Comparison of ENCODE assay signal across 8 cellular contexts in the genomic region with DNA sequence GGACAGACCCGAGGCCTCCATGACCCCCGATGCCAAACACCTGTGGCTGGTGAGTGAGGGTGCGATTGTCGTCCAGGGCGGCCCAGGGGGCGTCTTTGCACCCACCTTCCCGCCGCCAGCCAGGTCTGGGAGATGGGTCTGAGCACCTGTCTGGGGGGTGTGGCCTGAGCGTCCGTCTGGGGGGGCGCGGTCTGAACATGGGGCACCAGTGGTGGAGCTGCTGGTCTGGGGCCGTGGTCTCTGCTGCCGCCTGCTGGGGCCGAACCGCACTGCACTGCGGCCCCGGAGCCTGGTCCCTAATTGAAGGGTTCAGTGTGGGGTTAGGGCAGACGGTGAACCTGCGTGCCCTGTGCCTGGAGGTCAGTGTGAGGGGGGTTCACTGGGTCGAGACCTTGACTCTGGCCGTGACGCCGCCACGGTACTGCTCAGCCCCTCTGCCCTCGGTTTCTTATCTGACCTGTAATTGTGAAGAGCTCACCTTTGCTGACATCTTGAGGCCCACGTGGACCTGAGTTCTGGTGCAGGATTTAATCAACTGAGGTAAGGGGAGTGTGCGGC. TPM values are rescaled to one million over a fixed set of nuclear protein-coding genes. Genes with fewer than 3 reads are reported as not detected.
DNase-seq lines count a peak whose midpoint lies in the region; ATAC-seq and TF ChIP-seq lines count a peak whose summit lies in the region.

No MANE protein-coding gene starts in this region.

- H3K36me3 ChIP-seq in fibroblast of lung (ENCODE audit: control insufficient read depth, insufficient read depth, low read length) (no peaks in the 10 kb centered on the region), tibial nerve (no peaks in the 10 kb centered on the region)

- H3K4me2 ChIP-seq in fibroblast of lung (ENCODE audit: extremely low read depth, insufficient read depth, low read length) = no peak overlapping the region

- ATAC-seq in omental fat pad (ENCODE audit: low FRiP score) (peak; percentile 81), GM19395 (IDR thresholded peaks at IDR 0.05; ENCODE audit: unreplicated experiment) (no peak)

- H3K27me3 Mint-ChIP-seq in activated T-cell treated with anti-CD3 and anti-CD28 coated beads, Interleukin-2, amount 50 U/mL, for 24 hours = no peaks in the 10 kb centered on the region

- no peak overlapping the region for H3K27ac Mint-ChIP-seq in activated T-cell treated with anti-CD3 and anti-CD28 coated beads, Interleukin-2, amount 50 U/mL, for 24 hours

- no peak overlapping the region for H3K27ac ChIP-seq in fibroblast of lung (ENCODE audit: insufficient read depth, low read length)
- H3K27ac ChIP-seq in tibial nerve = no peak overlapping the region

- WGBS in tibial nerve, 2 donors = 23 to 29% methylated on average over 22 to 28 of the region's 28 CpGs

- DNase-seq in Ammon's horn (ENCODE audit: low spot score) (peak; percentile 54), H4 (ENCODE audit: low spot score) (peak; percentile 51), fibroblast of lung (ENCODE audit: low read depth in 2 of 2) (peak; percentile 10 to 27), omental fat pad (ENCODE audit: low spot score) (peak; percentile 53), tibial nerve (ENCODE audit: low spot score in 2 of 2) (peak; percentile 29 to 57)
- DNase-seq in activated T-cell treated with anti-CD3 and anti-CD28 coated beads, Interleukin-2, amount 50 U/mL, for 24 hours = peak; percentile 90

- TF ChIP-seq CTCF in fibroblast of lung (conservative IDR thresholded peaks at IDR 0.05 in 1 of 2, IDR thresholded peaks at IDR 0.05 in 1 of 2; ENCODE audit: low read depth in 1 of 2, low read length in 2 of 2) (peak; percentile 93), omental fat pad (IDR thresholded peaks at IDR 0.05) (peak in 1 of 3 donors; percentile 80), tibial nerve (IDR thresholded peaks at IDR 0.05) (peak; percentile 93 to 97 (median 94))

- H3K4me3 ChIP-seq in fibroblast of lung (replicated peaks in 1 of 4; ENCODE audit: control extremely low read depth in 1 of 4, insufficient read depth in 1 of 4, low read depth in 3 of 4, low read length in 4 of 4) (no peak overlapping the region), tibial nerve (no peak overlapping the region)

- H3K79me2 ChIP-seq in fibroblast of lung (ENCODE audit: control insufficient read depth, insufficient read depth, low read length) = no peaks in the 10 kb centered on the region

- H3K27me3 ChIP-seq in fibroblast of lung (ENCODE audit: control insufficient read depth, insufficient read depth, low read length) (no peaks in the 10 kb centered on the region), tibial nerve (no peaks in the 10 kb centered on the region)

- no peaks in the 10 kb centered on the region for H3K9me3 Mint-ChIP-seq in activated T-cell treated with anti-CD3 and anti-CD28 coated beads, Interleukin-2, amount 50 U/mL, for 24 hours

- no peaks in the 10 kb centered on the region for H4K20me1 ChIP-seq in fibroblast of lung (ENCODE audit: control insufficient read depth, extremely low read depth, insufficient read depth, low read length)

- no peak for TF ChIP-seq POLR2A in tibial nerve (IDR thresholded peaks at IDR 0.05)

- no peaks in the 10 kb centered on the region for H3K4me1 ChIP-seq in fibroblast of lung (ENCODE audit: control insufficient read depth, extremely low read depth, insufficient read depth, low read length)
- peaks cover 0 to 17% (median 11%) of the 10 kb centered on the region in 4 donors for H3K4me1 ChIP-seq in tibial nerve

- no peak overlapping the region for H2AFZ ChIP-seq in fibroblast of lung (ENCODE audit: low read length)

- no peak overlapping the region for H3K9ac ChIP-seq in fibroblast of lung (ENCODE audit: insufficient read depth, low read length)

- peaks cover 35% of the 10 kb centered on the region for H3K4me1 Mint-ChIP-seq in activated T-cell treated with anti-CD3 and anti-CD28 coated beads, Interleukin-2, amount 50 U/mL, for 24 hours (ENCODE audit: low read depth)

- H3K9me3 ChIP-seq in fibroblast of lung (ENCODE audit: control insufficient read depth, insufficient read depth, low read depth, low read length) (no peaks in the 10 kb centered on the region), tibial nerve (no peaks in the 10 kb centered on the region)

- no peaks in the 10 kb centered on the region for H3K36me3 Mint-ChIP-seq in activated T-cell treated with anti-CD3 and anti-CD28 coated beads, Interleukin-2, amount 50 U/mL, for 24 hours (ENCODE audit: low read depth)

- no peak overlapping the region for H3K4me3 Mint-ChIP-seq in activated T-cell treated with anti-CD3 and anti-CD28 coated beads, Interleukin-2, amount 50 U/mL, for 24 hours

- TF ChIP-seq EP300 in tibial nerve (IDR thresholded peaks at IDR 0.05) = no peak

TF ChIP-seq in PFSK-1, 5 proteins besides CTCF, POLR2A, EP300 and RAD21:
- TF ChIP-seq, protein P1, sequence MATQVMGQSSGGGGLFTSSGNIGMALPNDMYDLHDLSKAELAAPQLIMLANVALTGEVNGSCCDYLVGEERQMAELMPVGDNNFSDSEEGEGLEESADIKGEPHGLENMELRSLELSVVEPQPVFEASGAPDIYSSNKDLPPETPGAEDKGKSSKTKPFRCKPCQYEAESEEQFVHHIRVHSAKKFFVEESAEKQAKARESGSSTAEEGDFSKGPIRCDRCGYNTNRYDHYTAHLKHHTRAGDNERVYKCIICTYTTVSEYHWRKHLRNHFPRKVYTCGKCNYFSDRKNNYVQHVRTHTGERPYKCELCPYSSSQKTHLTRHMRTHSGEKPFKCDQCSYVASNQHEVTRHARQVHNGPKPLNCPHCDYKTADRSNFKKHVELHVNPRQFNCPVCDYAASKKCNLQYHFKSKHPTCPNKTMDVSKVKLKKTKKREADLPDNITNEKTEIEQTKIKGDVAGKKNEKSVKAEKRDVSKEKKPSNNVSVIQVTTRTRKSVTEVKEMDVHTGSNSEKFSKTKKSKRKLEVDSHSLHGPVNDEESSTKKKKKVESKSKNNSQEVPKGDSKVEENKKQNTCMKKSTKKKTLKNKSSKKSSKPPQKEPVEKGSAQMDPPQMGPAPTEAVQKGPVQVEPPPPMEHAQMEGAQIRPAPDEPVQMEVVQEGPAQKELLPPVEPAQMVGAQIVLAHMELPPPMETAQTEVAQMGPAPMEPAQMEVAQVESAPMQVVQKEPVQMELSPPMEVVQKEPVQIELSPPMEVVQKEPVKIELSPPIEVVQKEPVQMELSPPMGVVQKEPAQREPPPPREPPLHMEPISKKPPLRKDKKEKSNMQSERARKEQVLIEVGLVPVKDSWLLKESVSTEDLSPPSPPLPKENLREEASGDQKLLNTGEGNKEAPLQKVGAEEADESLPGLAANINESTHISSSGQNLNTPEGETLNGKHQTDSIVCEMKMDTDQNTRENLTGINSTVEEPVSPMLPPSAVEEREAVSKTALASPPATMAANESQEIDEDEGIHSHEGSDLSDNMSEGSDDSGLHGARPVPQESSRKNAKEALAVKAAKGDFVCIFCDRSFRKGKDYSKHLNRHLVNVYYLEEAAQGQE (IDR thresholded peaks at IDR 0.05; ENCODE audit: insufficient read depth in 1 of 2, low read depth in 2 of 2, low read length in 2 of 2) = no peak
- TF ChIP-seq FOXP2 (optimal IDR thresholded peaks at IDR 0.05; ENCODE audit: borderline replicate concordance, extremely low read depth, extremely low read length, insufficient read depth) = peak; percentile 57
- no peak for TF ChIP-seq TAF1 (IDR thresholded peaks at IDR 0.05; ENCODE audit: borderline replicate concordance, insufficient read depth, low read length)
- no peak for TF ChIP-seq POLR2AphosphoS5 (IDR thresholded peaks at IDR 0.05; ENCODE audit: low read depth, low read length)

RNA-seq across cellular contexts. Expression of a gene that starts 12.6 kb away (rescaled TPM):
- 95.7 and 97.1 TPM in 2 replicates for total RNA-seq in H4 (2014; rRNA removed; shearing (Covaris generic))
- polyA plus RNA-seq in PFSK-1 (2012; ENCODE audit: insufficient read length, low read depth) = 220 TPM
- 171 and 176 TPM in 2 replicates for total RNA-seq in fibroblast of lung
- 150 and 158 TPM in 2 replicates for polyA plus RNA-seq in fibroblast of lung
- 174 and 189 TPM in 2 replicates for polyA plus RNA-seq in fibroblast of lung (2012)
- 168 and 191 TPM in 2 replicates for polyA minus RNA-seq in fibroblast of lung (ENCODE audit: low replicate concordance)
- 100 to 1,000 TPM; 123 to 202 (median 160) TPM for total RNA-seq in omental fat pad
- 100 to 1,000 TPM; 181 to 350 (median 290) TPM for total RNA-seq in tibial nerve

RNA-seq across cellular contexts. Expression of a gene that starts 32.6 kb away (rescaled TPM):
- 4.6 and 5.0 TPM in 2 replicates for total RNA-seq in H4 (2014; rRNA removed; shearing (Covaris generic))
- 25.1 TPM for polyA plus RNA-seq in PFSK-1 (2012; ENCODE audit: insufficient read length, low read depth)
- total RNA-seq in fibroblast of lung (2.6 and 3.8 TPM in 2 replicates), omental fat pad (1 to 10 TPM; 2.4 to 4.8 (median 3.2) TPM), tibial nerve (1 to 10 TPM in 3 of 4 donors, not detected in 1; 1.1 to 7.2 (median 3.1) TPM)
- 0.59 and 1.8 TPM in 2 replicates for polyA plus RNA-seq in fibroblast of lung
- polyA plus RNA-seq in fibroblast of lung (2012) = 0.82 and 1.9 TPM in 2 replicates
- polyA minus RNA-seq in fibroblast of lung (ENCODE audit: low replicate concordance) = 0.59 and 1.8 TPM in 2 replicates

RNA-seq across cellular contexts. Expression of a gene that starts 44.4 kb away (rescaled TPM):
- 18.8 and 23.4 TPM in 2 replicates for total RNA-seq in H4 (2014; rRNA removed; shearing (Covaris generic))
- 23.9 TPM for polyA plus RNA-seq in PFSK-1 (2012; ENCODE audit: insufficient read length, low read depth)
- total RNA-seq in fibroblast of lung (1.8 and 5.1 TPM in 2 replicates), omental fat pad (1 to 10 TPM; 2.9 to 4.4 (median 3.8) TPM), tibial nerve (1 to 10 TPM in 3 of 4 donors, under 1 TPM in 1; 0.98 to 7.8 (median 1.6) TPM)
- 6.9 and 26.1 TPM in 2 replicates for polyA plus RNA-seq in fibroblast of lung
- polyA plus RNA-seq in fibroblast of lung (2012) = 5.6 and 15.4 TPM in 2 replicates
- 56.7 and 80.0 TPM in 2 replicates for polyA minus RNA-seq in fibroblast of lung (ENCODE audit: low replicate concordance)

RNA-seq across cellular contexts. Expression of a gene that starts 57.8 kb away (rescaled TPM):
- total RNA-seq in H4 (2014; rRNA removed; shearing (Covaris generic)) = 1.1 and 1.8 TPM in 2 replicates
- 6.8 TPM for polyA plus RNA-seq in PFSK-1 (2012; ENCODE audit: insufficient read length, low read depth)
- total RNA-seq in fibroblast of lung (3.1 and 4.3 TPM in 2 replicates), omental fat pad (1 to 10 TPM; 2.5 to 7.4 (median 6.0) TPM), tibial nerve (10 to 100 TPM in 1 of 4 donors, 1 to 10 TPM in 3; 3.3 to 15.7 (median 6.9) TPM)
- 2.9 and 3.0 TPM in 2 replicates for polyA plus RNA-seq in fibroblast of lung
- polyA plus RNA-seq in fibroblast of lung (2012) = 2.5 and 2.7 TPM in 2 replicates
- 1.2 and 3.2 TPM in 2 replicates for polyA minus RNA-seq in fibroblast of lung (ENCODE audit: low replicate concordance)

Comparison
In these comparisons a context has a peak if more than half of its experiments do, and no peak if none do; other contexts are left out.
1. DNase-seq: peak in every context shown above with its lines; median percentile 90 in activated T-cell treated with anti-CD3 and anti-CD28 coated beads, Interleukin-2, amount 50 U/mL, for 24 hours; 54 in Ammon's horn; 53 in omental fat pad; 51 in H4; 43 in tibial nerve; 18 in fibroblast of lung.